In genomic region chr12:87112946-87113345, GRCh38 we compare ENCODE assay signal across 22 cellular contexts.
DNase-seq lines count a peak whose midpoint lies in the region; ATAC-seq and TF ChIP-seq lines count a peak whose summit lies in the region.
"Had no signal": no experiment of that assay in that cellular context is flagged by ENCODE, and none has a peak within 500 bp of the region (broad histone marks: within the 10 kb centered on the region; RNA-seq: fewer than 3 reads in every experiment).

No MANE protein-coding gene starts in this region.

- H3K36me3 ChIP-seq in PC-9 (ENCODE audit: low read depth): no peaks in the 10 kb centered on the region
- no peaks in the 10 kb centered on the region for H3K36me3 ChIP-seq in testis (ENCODE audit: low read depth, missing control alignments)
- no peaks in the 10 kb centered on the region for H3K36me3 ChIP-seq in trophoblast cell (ENCODE audit: control insufficient read depth in 1 of 2, insufficient read depth in 2 of 2, low read length in 2 of 2)
- H3K36me3 ChIP-seq: BE2C had no signal

- no peak overlapping the region for H3K27ac ChIP-seq in PC-9
- H3K27ac ChIP-seq in foreskin keratinocyte: no peak overlapping the region
- no peak overlapping the region for H3K27ac ChIP-seq in testis
- no peak overlapping the region for H3K27ac ChIP-seq in trophoblast cell (ENCODE audit: low read depth, low read length)
- H3K27ac ChIP-seq: HL-60 had no signal

- H3F3A ChIP-seq in PC-9 (ENCODE audit: insufficient read depth, low read depth): no peaks in the 10 kb centered on the region

- no peak overlapping the region for H2BK12ac ChIP-seq in trophoblast cell (ENCODE audit: low read length)

- no peak overlapping the region for H3K9ac ChIP-seq in trophoblast cell (ENCODE audit: low read length)

- H2AFZ ChIP-seq in PC-9 (0 out of 2 replicates have a peak overlapping the region, but pooled peaks have one; percentile 23), trophoblast cell (ENCODE audit: insufficient read depth, low read length, poor library complexity) (no peak overlapping the region)

- in situ Hi-C loops in GM13977 (cut with MboI; ENCODE audit: low pct_unique_long_range_greater_than_20kb, low sequenced_read_pairs, unreplicated experiment): no loop called here

- BruUV-seq in PC-9 (replicated peaks; lab: Mats Ljungman, UMichigan): no TSS peak

- H3K23ac ChIP-seq in trophoblast cell (ENCODE audit: low read length): no peak overlapping the region

- H2BK120ac ChIP-seq in trophoblast cell (ENCODE audit: insufficient read depth, low read length, poor library complexity): no peak overlapping the region

- WGBS in testis, 2 donors: 91 to 94% methylated on average over 2 of the region's 2 CpGs
- WGBS in trophoblast cell (ENCODE audit: extremely low coverage, insufficient coverage, insufficient read length): no CpG with 5 or more reads among the region's 2 CpGs

- no peaks in the 10 kb centered on the region for H3K79me1 ChIP-seq in trophoblast cell (ENCODE audit: low read length)

- H3K4ac ChIP-seq in trophoblast cell (ENCODE audit: low read depth, low read length): no peak overlapping the region

- no peak overlapping the region for H4K12ac ChIP-seq in trophoblast cell (ENCODE audit: low read depth, low read length)

- DNase-seq in DMS53 (lab: John Stamatoyannopoulos, UW) (peak; percentile 62), DMS53 treated with DMSO at 0.1 percent for 48 hours (lab: John Stamatoyannopoulos, UW; ENCODE audit: unreplicated experiment) (no peak), HT1080 (ENCODE audit: low read depth) (peak; percentile 34), PC-9 (no peak), foreskin keratinocyte (peak; percentile 39 to 79), testis (no peak), GM13977 (ENCODE audit: low spot score) (no peak), trophoblast cell (no peak)
- DNase-seq: 8988T; BE2C; CD4-positive, alpha-beta T cell; DND-41; GDM1; MM.1S; NCI-H1092 treated with DMSO at 0.1 percent for 48 hours; NCI-H187; NCI-H774; T-helper 17 cell had no signal

- POLR2A ChIA-PET in PC-9 (lab: Charles Lee; ENCODE audit: unreplicated experiment): no interaction called here

- no peaks in the 10 kb centered on the region for H3K4me1 ChIP-seq in PC-9 (replicated peaks; ENCODE audit: insufficient read depth)
- no peaks in the 10 kb centered on the region for H3K4me1 ChIP-seq in foreskin keratinocyte
- H3K4me1 ChIP-seq in testis: no peaks in the 10 kb centered on the region
- H3K4me1 ChIP-seq in trophoblast cell (ENCODE audit: control insufficient read depth in 1 of 2, insufficient read depth in 2 of 2, low read length in 2 of 2): no peaks in the 10 kb centered on the region

- TF ChIP-seq CTCF in PC-9 (conservative IDR thresholded peaks at IDR 0.05) (no peak), foreskin keratinocyte (conservative IDR thresholded peaks at IDR 0.05) (no peak), testis (IDR thresholded peaks at IDR 0.05) (no peak), GM13977 (IDR thresholded peaks at IDR 0.05; ENCODE audit: extremely low read depth, insufficient read depth, missing control alignments) (no peak)

- CTCF ChIA-PET in PC-9 (lab: Charles Lee): no interaction called here

- no peak overlapping the region for H3K18ac ChIP-seq in trophoblast cell (ENCODE audit: low read length)

- no peak overlapping the region for H3K4me2 ChIP-seq in PC-9
- H3K4me2 ChIP-seq in trophoblast cell (ENCODE audit: low read length): no peak overlapping the region

- no peaks in the 10 kb centered on the region for H3K27me3 ChIP-seq in PC-9 (ENCODE audit: insufficient read depth, low read depth)
- H3K27me3 ChIP-seq in foreskin keratinocyte: no peaks in the 10 kb centered on the region
- H3K27me3 ChIP-seq in testis: no peaks in the 10 kb centered on the region
- no peaks in the 10 kb centered on the region for H3K27me3 ChIP-seq in trophoblast cell (ENCODE audit: insufficient read depth, low read length)
- H3K27me3 ChIP-seq: BE2C had no signal

- H2BK5ac ChIP-seq in trophoblast cell (ENCODE audit: low read depth, low read length, poor library complexity): no peak overlapping the region

- no peak overlapping the region for H2AK5ac ChIP-seq in trophoblast cell (ENCODE audit: low read length)

- H3K79me2 ChIP-seq in PC-9 (ENCODE audit: low read depth) (no peaks in the 10 kb centered on the region), trophoblast cell (ENCODE audit: control insufficient read depth, insufficient read depth, low read length, poor library complexity) (no peaks in the 10 kb centered on the region)

- H3K4me3 ChIP-seq in PC-9 (no peak overlapping the region), testis (no peak overlapping the region), trophoblast cell (ENCODE audit: low read depth, low read length) (no peak overlapping the region)
- H3K4me3 ChIP-seq: GM12878 had no signal

- ATAC-seq in foreskin keratinocyte: peak; percentile 51
- ATAC-seq: GM12878, HepG2, Right ventricle myocardium inferior, T-helper 17 cell had no signal

- H3K9me2 ChIP-seq in PC-9 (ENCODE audit: insufficient read depth): peaks cover 6% of the 10 kb centered on the region

- H4K20me1 ChIP-seq in PC-9 (ENCODE audit: insufficient read depth): no peaks in the 10 kb centered on the region

- intact Hi-C loops in PC-9 (cut with micrococcal nuclease; ENCODE audit: unreplicated experiment): no loop called here
- intact Hi-C loops in testis (cut with DNase I; ENCODE audit: low total_unique reads): no loop called here

- H3K14ac ChIP-seq in trophoblast cell (ENCODE audit: low read length): no peak overlapping the region

- H3K9me3 ChIP-seq in PC-9 (ENCODE audit: insufficient read depth, low read depth) (peaks cover 6% of the 10 kb centered on the region; the same call in 1 of the 2 replicates), testis (no peaks in the 10 kb centered on the region), trophoblast cell (ENCODE audit: insufficient read depth, low read depth, low read length) (no peaks in the 10 kb centered on the region)
- H3K9me3 ChIP-seq: BE2C had no signal

- no peak overlapping the region for H4K91ac ChIP-seq in trophoblast cell (ENCODE audit: low read depth, low read length)

- TF ChIP-seq POLR2A in testis (IDR thresholded peaks at IDR 0.05): no peak

- no peak overlapping the region for H4K8ac ChIP-seq in trophoblast cell (ENCODE audit: low read depth, low read length)

Comparison
In these comparisons a context has a peak if more than half of its experiments do, and no peak if none do; other contexts are left out.
1. DNase-seq: peak in DMS53 (single experiment), HT1080 (single experiment) and foreskin keratinocyte (2 of 2); none in DMS53 treated with DMSO at 0.1 percent for 48 hours (single experiment), PC-9 (0 of 2), testis (single experiment), GM13977 (single experiment) and trophoblast cell (0 of 2).